Comparison of ENCODE assay signal across 1 cellular context in the genomic region with DNA sequence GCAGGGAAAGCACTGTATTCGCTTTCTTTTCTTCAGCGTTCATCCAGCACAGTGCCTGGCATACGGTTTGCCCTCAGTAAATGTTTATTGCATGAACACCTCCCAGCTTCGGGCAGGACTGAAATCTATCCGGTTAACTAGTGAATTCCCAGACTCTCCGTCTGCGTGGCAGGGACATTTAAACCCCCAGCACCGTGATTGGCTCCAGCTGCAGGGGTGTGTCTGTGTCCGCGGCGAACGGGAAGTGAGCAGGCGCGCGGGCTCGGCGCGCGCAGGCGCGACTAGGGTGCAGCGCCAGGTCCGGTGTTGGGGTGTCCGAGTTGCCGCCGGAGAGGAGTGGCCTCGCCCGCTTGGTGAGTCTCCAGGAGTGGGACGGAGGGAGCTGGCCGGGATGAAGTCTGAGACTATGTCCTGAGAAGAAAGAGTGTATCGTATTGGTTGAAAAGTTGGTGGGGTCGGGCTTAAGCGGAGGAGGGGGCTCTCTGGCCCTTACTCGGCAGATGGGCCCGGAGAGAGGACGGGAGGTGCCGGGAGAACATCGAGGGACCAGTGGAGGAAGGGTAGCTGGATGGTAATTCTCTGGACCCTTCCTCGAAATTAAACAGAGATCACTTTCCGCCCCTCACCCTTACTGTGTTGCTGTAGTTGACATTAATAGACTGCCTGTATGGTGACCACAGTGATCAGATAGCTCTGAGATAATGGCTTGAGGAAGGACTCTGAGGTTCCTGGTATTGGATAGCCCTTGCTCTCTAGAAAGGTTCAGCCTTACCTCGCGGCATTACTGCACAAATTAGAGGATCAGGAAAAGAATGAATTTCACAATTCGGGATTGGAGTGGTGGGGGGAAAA.
TF ChIP-seq lines count a peak whose summit lies in the region.

TSS of gene SNAP23 (plus strand) at position 274 of the 852 bp plus-strand sequence. CDS start 16,213 bp downstream, outside the sequence.

TF ChIP-seq in liver, 16 proteins besides CTCF, POLR2A, EP300 and RAD21 (continued from another document):
- peak; percentile 81 for TF ChIP-seq MAX (IDR thresholded peaks at IDR 0.05)
